18 cellular contexts compared by ENCODE assay signal in genomic region chrX:47481160-47481559, GRCh38. TPM values are rescaled to one million over a fixed set of nuclear protein-coding genes. Genes with fewer than 3 reads are reported as not detected.
A peak's percentile ranks its signal among the peaks of the same experiment; 100 is the strongest.
DNase-seq lines count a peak whose midpoint lies in the region; ATAC-seq, FAIRE-seq and TF ChIP-seq lines count a peak whose summit lies in the region.
"Had no signal": no experiment of that assay in that cellular context is flagged by ENCODE, and none has a peak within 500 bp of the region (broad histone marks: within the 10 kb centered on the region; RNA-seq: fewer than 3 reads in every experiment).

No MANE protein-coding gene starts in this region.

- H3K4me3 ChIP-seq in OCI-LY1 (ENCODE audit: low read depth, low read length, poor library complexity, severe bottlenecking) (no peak overlapping the region), GM12878 (peak overlapping the region; percentile 48; the same call in 1 of the 2 replicates), mesenchymal stem cell (ENCODE audit: insufficient read depth in 1 of 2, low read depth in 1 of 2, low read length in 2 of 2) (no peak overlapping the region), esophagus muscularis mucosa (no peak overlapping the region)

- no peaks in the 10 kb centered on the region for H3K36me3 ChIP-seq in OCI-LY1 (ENCODE audit: insufficient read depth, low read length)
- H3K36me3 ChIP-seq in GM12878 (ENCODE audit: control insufficient read depth in 2 of 2, insufficient read depth in 2 of 2, low read length in 1 of 2) = no peaks in the 10 kb centered on the region
- H3K36me3 ChIP-seq in mesenchymal stem cell (ENCODE audit: control insufficient read depth in 1 of 2, insufficient read depth in 2 of 2, low read depth in 1 of 2, low read length in 2 of 2) = no peaks in the 10 kb centered on the region
- H3K36me3 ChIP-seq in esophagus muscularis mucosa = no peaks in the 10 kb centered on the region
- H3K36me3 ChIP-seq: SJSA1 had no signal

- no peak for TF ChIP-seq RAD21 in GM12878 (IDR thresholded peaks at IDR 0.05; ENCODE audit: insufficient read depth, low read depth, low read length)

- H3K27ac Mint-ChIP-seq in activated naive CD4-positive, alpha-beta T cell treated with anti-CD3 and anti-CD28 coated beads, Interleukin-2, amount 50 U/mL, for 24 hours = peak overlapping the region; percentile 80
- H3K27ac Mint-ChIP-seq in stimulated activated effector memory CD8-positive, alpha-beta T cell treated with anti-CD3 and anti-CD28 coated beads, Interleukin-12 subunit alpha, Interleukin-12 subunit beta, amount 100 ng/mL, for 72 hours = peak overlapping the region; percentile 89

- H3K4me3 Mint-ChIP-seq in activated naive CD4-positive, alpha-beta T cell treated with anti-CD3 and anti-CD28 coated beads, Interleukin-2, amount 50 U/mL, for 24 hours = peak overlapping the region; percentile 96
- peak overlapping the region; percentile 77 for H3K4me3 Mint-ChIP-seq in stimulated activated effector memory CD8-positive, alpha-beta T cell treated with anti-CD3 and anti-CD28 coated beads, Interleukin-12 subunit alpha, Interleukin-12 subunit beta, amount 100 ng/mL, for 72 hours

- H2BK12ac ChIP-seq in mesenchymal stem cell (ENCODE audit: low read length in 2 of 2) = no peak overlapping the region

- H4K8ac ChIP-seq in mesenchymal stem cell (ENCODE audit: low read length) = no peak overlapping the region

- H3K9me2 ChIP-seq in OCI-LY1 (ENCODE audit: low read depth, low read length) = no peaks in the 10 kb centered on the region

- H4K20me1 ChIP-seq in OCI-LY1 (ENCODE audit: insufficient read depth, low read length) = no peaks in the 10 kb centered on the region
- no peaks in the 10 kb centered on the region for H4K20me1 ChIP-seq in GM12878 (ENCODE audit: control insufficient read depth, insufficient read depth)

- H3F3A ChIP-seq in OCI-LY1 (ENCODE audit: insufficient read depth, low read length) = no peaks in the 10 kb centered on the region

- peaks cover 48% of the 10 kb centered on the region for H3K4me1 Mint-ChIP-seq in activated naive CD4-positive, alpha-beta T cell treated with anti-CD3 and anti-CD28 coated beads, Interleukin-2, amount 50 U/mL, for 24 hours
- H3K4me1 Mint-ChIP-seq in stimulated activated effector memory CD8-positive, alpha-beta T cell treated with anti-CD3 and anti-CD28 coated beads, Interleukin-12 subunit alpha, Interleukin-12 subunit beta, amount 100 ng/mL, for 72 hours = peaks cover 13% of the 10 kb centered on the region

- H3K18ac ChIP-seq in mesenchymal stem cell (ENCODE audit: low read depth in 1 of 2, low read length in 2 of 2) = no peak overlapping the region

- H3K9ac ChIP-seq in OCI-LY1 (ENCODE audit: low read length) (no peak overlapping the region), GM12878 (ENCODE audit: control insufficient read depth, insufficient read depth, low read length) (no peak overlapping the region), mesenchymal stem cell (ENCODE audit: low read length) (no peak overlapping the region)

- H3K4me1 ChIP-seq in OCI-LY1 (ENCODE audit: insufficient read depth, low read length, severe bottlenecking) (peaks cover 32% of the 10 kb centered on the region), GM12878 (ENCODE audit: control insufficient read depth, insufficient read depth, low read length) (no peaks in the 10 kb centered on the region; the same call in 1 of the 2 replicates), mesenchymal stem cell (ENCODE audit: control insufficient read depth, insufficient read depth, low read depth, low read length) (peaks cover 3% of the 10 kb centered on the region), esophagus muscularis mucosa (peaks cover 0 to 29% (median 15%) of the 10 kb centered on the region in 4 donors)
- H3K4me1 ChIP-seq: SJSA1 had no signal

- no peak overlapping the region for H2BK120ac ChIP-seq in mesenchymal stem cell (ENCODE audit: low read depth, low read length)

- no peak overlapping the region for H3K23ac ChIP-seq in mesenchymal stem cell (ENCODE audit: low read length in 2 of 2)

- TF ChIP-seq POLR2A in GM12878 (IDR thresholded peaks at IDR 0.05; ENCODE audit: low read depth, low read length) = no peak
- TF ChIP-seq POLR2A in esophagus muscularis mucosa (IDR thresholded peaks at IDR 0.05; ENCODE audit: low read depth) = no peak

- H2AK5ac ChIP-seq in mesenchymal stem cell (ENCODE audit: low read length, severe bottlenecking) = no peak overlapping the region

- peaks cover 2% of the 10 kb centered on the region for H3K36me3 Mint-ChIP-seq in activated naive CD4-positive, alpha-beta T cell treated with anti-CD3 and anti-CD28 coated beads, Interleukin-2, amount 50 U/mL, for 24 hours
- peaks cover 31% of the 10 kb centered on the region for H3K36me3 Mint-ChIP-seq in stimulated activated effector memory CD8-positive, alpha-beta T cell treated with anti-CD3 and anti-CD28 coated beads, Interleukin-12 subunit alpha, Interleukin-12 subunit beta, amount 100 ng/mL, for 72 hours

- SMC1A ChIA-PET in GM12878 (lab: Charles Lee; ENCODE audit: uncharacterized antibody, unreplicated experiment) = no interaction called here

- POLR2A ChIA-PET in GM12878 (lab: Charles Lee) = interaction anchor here (0.6 to 1.6 kb wide), 3 partner anchors 33 to 604 kb away, joined by 4 read pairs; no protein-coding TSS in a partner anchor

- ATAC-seq in GM12878 (no peak), GM21526 (IDR thresholded peaks at IDR 0.05; ENCODE audit: low FRiP score, unreplicated experiment) (no peak)
- no peak for ATAC-seq in stimulated activated effector memory CD8-positive, alpha-beta T cell treated with anti-CD3 and anti-CD28 coated beads, Interleukin-12 subunit alpha, Interleukin-12 subunit beta, amount 100 ng/mL, for 72 hours
- ATAC-seq: stimulated activated memory B cell treated with anti-CD40 and anti-IgM and Interleukin-4, amounts not matched to agents 10 μg/mL and 1 μg/mL and 100 μg/mL, for 72 hours had no signal

- in situ Hi-C loops in GM12878 (cut with MboI) = no loop called here

- no peaks in the 10 kb centered on the region for H3K79me1 ChIP-seq in mesenchymal stem cell (replicated peaks; ENCODE audit: low read length, poor library complexity, severe bottlenecking)

- no peak overlapping the region for H2BK15ac ChIP-seq in mesenchymal stem cell (ENCODE audit: low read depth, poor library complexity, severe bottlenecking)

- no peak overlapping the region for H4K91ac ChIP-seq in mesenchymal stem cell (ENCODE audit: low read length)

- H3K9me3 ChIP-seq in OCI-LY1 (ENCODE audit: low read length) (no peaks in the 10 kb centered on the region), GM12878 (replicated peaks; ENCODE audit: control insufficient read depth, insufficient read depth, low read length) (no peaks in the 10 kb centered on the region; the same call in 2 of the 3 replicates), mesenchymal stem cell (ENCODE audit: control insufficient read depth, low read length) (no peaks in the 10 kb centered on the region), esophagus muscularis mucosa (peaks cover 0 to 8% (median 0%) of the 10 kb centered on the region in 4 donors)
- H3K9me3 ChIP-seq: SJSA1 had no signal

- H2BK5ac ChIP-seq in mesenchymal stem cell (ENCODE audit: low read depth, low read length, poor library complexity, severe bottlenecking) = no peak overlapping the region

- H3K4ac ChIP-seq in mesenchymal stem cell (ENCODE audit: low read depth in 1 of 2, low read length in 2 of 2) = no peak overlapping the region

- 42% methylated on average over 2 of the region's 2 CpGs for WGBS in GM12878 (ENCODE audit: insufficient coverage, insufficient replicate concordance, low lambda C conversion rate, missing lambda C conversion rate)
- no CpG with 5 or more reads among the region's 2 CpGs for WGBS in mesenchymal stem cell
- 84% methylated on average over 2 of the region's 2 CpGs for WGBS in esophagus muscularis mucosa

- FAIRE-seq in GM12878 (lab: Jason Lieb, UNC) = peak; percentile 31
- FAIRE-seq: G401.6 had no signal

- CTCF ChIA-PET in GM12878 (lab: Yijun Ruan, JAX) = interaction anchor here (1.0 kb wide), 1 partner anchor 42 kb away, joined by 3 read pairs; no protein-coding TSS in a partner anchor

- H2AFZ ChIP-seq in OCI-LY1 (ENCODE audit: low read length) (no peak overlapping the region), GM12878 (ENCODE audit: control insufficient read depth, low read depth, low read length) (no peak overlapping the region), mesenchymal stem cell (ENCODE audit: low read depth, low read length) (no peak overlapping the region)

- no peak for TF ChIP-seq CTCF in OCI-LY1 (IDR thresholded peaks at IDR 0.05; ENCODE audit: low read length)
- TF ChIP-seq CTCF in GM12878 (IDR thresholded peaks at IDR 0.05 in 2 of 3, conservative IDR thresholded peaks at IDR 0.05 in 1 of 3; ENCODE audit: control insufficient read depth in 2 of 3, extremely low read depth in 1 of 3, insufficient read depth in 1 of 3, low read depth in 3 of 3, low read length in 3 of 3) = no peak
- TF ChIP-seq CTCF in esophagus muscularis mucosa (IDR thresholded peaks at IDR 0.05) = no peak

- H3K9me3 Mint-ChIP-seq in activated naive CD4-positive, alpha-beta T cell treated with anti-CD3 and anti-CD28 coated beads, Interleukin-2, amount 50 U/mL, for 24 hours = no peaks in the 10 kb centered on the region
- H3K9me3 Mint-ChIP-seq in stimulated activated effector memory CD8-positive, alpha-beta T cell treated with anti-CD3 and anti-CD28 coated beads, Interleukin-12 subunit alpha, Interleukin-12 subunit beta, amount 100 ng/mL, for 72 hours = no peaks in the 10 kb centered on the region
- H3K9me3 Mint-ChIP-seq: stimulated activated memory B cell treated with anti-CD40 and anti-IgM and Interleukin-4, amounts not matched to agents 10 μg/mL and 1 μg/mL and 100 μg/mL, for 72 hours had no signal

- no peak for DNase-seq in activated naive CD4-positive, alpha-beta T cell treated with anti-CD3 and anti-CD28 coated beads, Interleukin-2, amount 50 U/mL, for 16 hours
- DNase-seq in GM12878 (ENCODE audit: low read depth, low spot score) (no peak), mesenchymal stem cell (no peak), esophagus muscularis mucosa (ENCODE audit: extremely low spot score) (no peak)
- no peak for DNase-seq in stimulated activated effector memory CD8-positive, alpha-beta T cell treated with anti-CD3 and anti-CD28 coated beads, Interleukin-12 subunit alpha, Interleukin-12 subunit beta, amount 100 ng/mL, for 72 hours (ENCODE audit: low spot score in 2 of 2)
- DNase-seq: activated CD4-positive, CD25-positive, alpha-beta regulatory T cell treated with anti-CD3 and anti-CD28 coated beads, Interleukin-2, amount 50 U/mL, for 72 hours; H7; head of caudate nucleus; MV-4-11; NK-92 treated with Interleukin-12 subunit alpha and Interleukin-12 subunit beta, amount 100 ng/mL, for 24 hours; stimulated activated CD4-positive, alpha-beta T cell treated with anti-CD3 and anti-CD28 coated beads, Interleukin-2, amount 100 ng/mL, for 48 hours had no signal

- no peak overlapping the region for H3K27ac ChIP-seq in OCI-LY1 (ENCODE audit: low read depth, low read length, poor library complexity, severe bottlenecking)
- no peak overlapping the region for H3K27ac ChIP-seq in GM12878 (ENCODE audit: control insufficient read depth, insufficient read depth)
- H3K27ac ChIP-seq in mesenchymal stem cell (ENCODE audit: low read length, poor library complexity, severe bottlenecking) = no peak overlapping the region
- no peak overlapping the region for H3K27ac ChIP-seq in esophagus muscularis mucosa (replicated peaks in 1 of 4)
- H3K27ac ChIP-seq: epithelial cell of prostate, SJSA1 had no signal

- H3K79me2 ChIP-seq in OCI-LY1 (ENCODE audit: insufficient read depth, low read length) (peaks cover 29% of the 10 kb centered on the region; the same call in 1 of the 2 replicates), GM12878 (ENCODE audit: control insufficient read depth, insufficient read depth, low read length) (peaks cover 30% of the 10 kb centered on the region)

- RAD21 ChIA-PET in GM12878 (lab: Charles Lee; ENCODE audit: unreplicated experiment) = no interaction called here

- no peaks in the 10 kb centered on the region for H3K27me3 ChIP-seq in OCI-LY1 (ENCODE audit: insufficient read depth, low read length)
- H3K27me3 ChIP-seq in GM12878 (replicated peaks in 1 of 2; ENCODE audit: control insufficient read depth in 2 of 2, insufficient read depth in 2 of 2, low read length in 1 of 2) = no peaks in the 10 kb centered on the region
- H3K27me3 ChIP-seq in mesenchymal stem cell (ENCODE audit: control insufficient read depth in 1 of 2, insufficient read depth in 1 of 2, low read length in 2 of 2) = peaks cover 0 to 2% of the 10 kb centered on the region in 2 experiments
- no peaks in the 10 kb centered on the region for H3K27me3 ChIP-seq in esophagus muscularis mucosa
- H3K27me3 ChIP-seq: SJSA1 had no signal

- no peaks in the 10 kb centered on the region for H3K27me3 Mint-ChIP-seq in activated naive CD4-positive, alpha-beta T cell treated with anti-CD3 and anti-CD28 coated beads, Interleukin-2, amount 50 U/mL, for 24 hours
- H3K27me3 Mint-ChIP-seq: stimulated activated memory B cell treated with anti-CD40 and anti-IgM and Interleukin-4, amounts not matched to agents 10 μg/mL and 1 μg/mL and 100 μg/mL, for 72 hours had no signal

- BruUV-seq in GM12878 (replicated peaks; lab: Mats Ljungman, UMichigan) = no TSS peak

- TF ChIP-seq EP300 in GM12878 (IDR thresholded peaks at IDR 0.05; ENCODE audit: borderline replicate concordance in 1 of 2, control insufficient read depth in 1 of 2, low read depth in 2 of 2, low read length in 2 of 2) (no peak), esophagus muscularis mucosa (IDR thresholded peaks at IDR 0.05) (no peak)

- H3K4me2 ChIP-seq in OCI-LY1 (ENCODE audit: low read length) = peak overlapping the region; percentile 88
- peak overlapping the region; percentile 48; the same call in 1 of the 2 replicates for H3K4me2 ChIP-seq in GM12878 (ENCODE audit: control insufficient read depth, insufficient read depth)
- H3K4me2 ChIP-seq in mesenchymal stem cell (ENCODE audit: low read length, poor library complexity, severe bottlenecking) = no peak overlapping the region

- no peak overlapping the region for H3K14ac ChIP-seq in mesenchymal stem cell (ENCODE audit: low read length in 2 of 2)

- intact Hi-C loops in GM12878 (cut with micrococcal nuclease; ENCODE audit: unreplicated experiment) = loop anchor here (10.0 kb wide), 1 partner anchor 154 kb away; no protein-coding TSS in a partner anchor
- intact Hi-C loops in esophagus muscularis mucosa (cut with DNase I) = loop anchor here (5.0 kb wide), 1 partner anchor 41 kb away; no protein-coding TSS in a partner anchor

RNA-seq across cellular contexts. Expression of gene ZNF41, which starts 1.9 kb away (rescaled TPM):
- 13.8 and 16.6 TPM in 2 replicates for total RNA-seq in GM12878 (2013; cell fraction: nucleolus; rRNA removed)
- total RNA-seq in GM12878 (2014; rRNA removed) (6.4 and 9.5 TPM in 2 replicates), GM12878 (2014; rRNA removed; fragmentation: Illumina TruSeq; extraction: Trizol) (9.5 and 10.6 TPM in 2 replicates), GM12878 (2021) (7.1 and 8.8 TPM in 2 replicates), esophagus muscularis mucosa (1 to 10 TPM; 7.5 to 9.0 (median 7.6) TPM)
- polyA plus RNA-seq in GM12878 (2011; ENCODE audit: low read depth) = 2.2 TPM
- polyA plus RNA-seq in GM12878 (2011; rRNA removed) (7.1 and 8.2 TPM in 2 replicates), GM12878 (2014; fragmentation: Illumina TruSeq; extraction: Trizol) (10.1 and 11.3 TPM in 2 replicates), GM12878 (2014; fragmentation: Nextera tagmentation; extraction: Ambion mirVana) (1 to 10 TPM in 1 of 2 experiments, under 1 TPM in 1; 0.95 to 1.2 TPM), GM12878 (2014; rRNA removed) (5.1 and 6.4 TPM in 2 replicates), GM12878 (2016; fragmentation: Nextera tagmentation; extraction: Ambion mirVana) (1 to 10 TPM; 7.8 to 8.8 TPM)
- polyA plus RNA-seq in GM12878 (2011; cell fraction: cytosol; rRNA removed) = 4.1 and 4.9 TPM in 2 replicates
- polyA plus RNA-seq in GM12878 (2011; cell fraction: nucleus; rRNA removed) = 4.3 and 4.4 TPM in 2 replicates
- polyA plus RNA-seq in GM12878 (2012) = 2.8 and 3.0 TPM in 2 replicates
- 8.5 and 13.9 TPM in 2 replicates for polyA minus RNA-seq in GM12878 (2011; rRNA and poly(A)+ RNA removed)
- 3.7 and 4.8 TPM in 2 replicates for polyA minus RNA-seq in GM12878 (2011; cell fraction: cytosol; rRNA and poly(A)+ RNA removed)
- polyA minus RNA-seq in GM12878 (2011; cell fraction: nucleus; rRNA and poly(A)+ RNA removed) = 2.4 and 3.4 TPM in 2 replicates
- 3.6 TPM for polyA plus RNA-seq in mesenchymal stem cell (2013, experiment 1 of 2)
- 3.9 TPM for polyA plus RNA-seq in mesenchymal stem cell (2013, experiment 2 of 2)
